Comparison of ENCODE assay signal across 1 cellular context in the genomic region with DNA sequence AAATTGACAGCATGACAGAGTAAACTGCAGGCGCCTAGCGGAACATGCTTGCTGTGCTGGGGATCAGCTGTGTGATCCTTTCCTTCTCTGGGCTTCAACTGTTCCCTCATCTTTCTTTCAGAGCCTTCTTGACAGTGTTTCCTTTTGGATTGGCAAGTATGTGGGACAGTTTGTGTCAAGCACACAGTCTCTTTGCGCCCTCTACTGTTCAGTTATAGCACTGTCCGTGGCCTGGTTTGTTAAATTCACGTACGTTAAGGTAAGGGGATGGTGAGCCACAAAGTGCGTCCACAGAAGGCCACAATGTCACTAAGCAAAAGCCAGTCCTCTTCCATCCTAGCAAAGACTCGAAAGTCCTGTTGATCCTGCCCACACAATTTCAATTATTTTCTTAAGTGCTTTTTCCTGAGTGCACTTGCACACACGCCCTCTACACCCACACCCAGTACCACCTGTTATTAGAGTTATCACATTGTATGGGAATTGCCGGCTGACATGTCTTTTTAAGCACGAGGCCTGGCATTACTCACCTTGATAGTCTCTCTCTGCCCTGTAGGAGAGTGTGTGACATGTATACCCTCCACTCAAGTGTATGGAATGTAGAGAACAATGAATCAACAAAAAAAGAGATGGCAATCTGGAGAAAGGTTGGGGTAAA.
TF ChIP-seq lines count a peak whose summit lies in the region.

No MANE protein-coding gene starts in this region.

TF ChIP-seq in HepG2, 621 proteins besides CTCF, POLR2A, EP300 and RAD21 (continued from another document and continues in another):
- TF ChIP-seq, protein P1, sequence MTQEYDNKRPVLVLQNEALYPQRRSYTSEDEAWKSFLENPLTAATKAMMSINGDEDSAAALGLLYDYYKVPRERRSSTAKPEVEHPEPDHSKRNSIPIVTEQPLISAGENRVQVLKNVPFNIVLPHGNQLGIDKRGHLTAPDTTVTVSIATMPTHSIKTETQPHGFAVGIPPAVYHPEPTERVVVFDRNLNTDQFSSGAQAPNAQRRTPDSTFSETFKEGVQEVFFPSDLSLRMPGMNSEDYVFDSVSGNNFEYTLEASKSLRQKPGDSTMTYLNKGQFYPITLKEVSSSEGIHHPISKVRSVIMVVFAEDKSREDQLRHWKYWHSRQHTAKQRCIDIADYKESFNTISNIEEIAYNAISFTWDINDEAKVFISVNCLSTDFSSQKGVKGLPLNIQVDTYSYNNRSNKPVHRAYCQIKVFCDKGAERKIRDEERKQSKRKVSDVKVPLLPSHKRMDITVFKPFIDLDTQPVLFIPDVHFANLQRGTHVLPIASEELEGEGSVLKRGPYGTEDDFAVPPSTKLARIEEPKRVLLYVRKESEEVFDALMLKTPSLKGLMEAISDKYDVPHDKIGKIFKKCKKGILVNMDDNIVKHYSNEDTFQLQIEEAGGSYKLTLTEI (CRISPR knock-in tag; conservative IDR thresholded peaks at IDR 0.05): no peak
- no peak for TF ChIP-seq ESRRA (CRISPR knock-in tag; IDR thresholded peaks at IDR 0.05; ENCODE audit: low read depth)
- TF ChIP-seq, protein P2, sequence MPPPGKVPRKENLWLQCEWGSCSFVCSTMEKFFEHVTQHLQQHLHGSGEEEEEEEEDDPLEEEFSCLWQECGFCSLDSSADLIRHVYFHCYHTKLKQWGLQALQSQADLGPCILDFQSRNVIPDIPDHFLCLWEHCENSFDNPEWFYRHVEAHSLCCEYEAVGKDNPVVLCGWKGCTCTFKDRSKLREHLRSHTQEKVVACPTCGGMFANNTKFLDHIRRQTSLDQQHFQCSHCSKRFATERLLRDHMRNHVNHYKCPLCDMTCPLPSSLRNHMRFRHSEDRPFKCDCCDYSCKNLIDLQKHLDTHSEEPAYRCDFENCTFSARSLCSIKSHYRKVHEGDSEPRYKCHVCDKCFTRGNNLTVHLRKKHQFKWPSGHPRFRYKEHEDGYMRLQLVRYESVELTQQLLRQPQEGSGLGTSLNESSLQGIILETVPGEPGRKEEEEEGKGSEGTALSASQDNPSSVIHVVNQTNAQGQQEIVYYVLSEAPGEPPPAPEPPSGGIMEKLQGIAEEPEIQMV (CRISPR knock-in tag; IDR thresholded peaks at IDR 0.05; ENCODE audit: low read depth): no peak
- no peak for TF ChIP-seq NFKB2 (CRISPR knock-in tag; IDR thresholded peaks at IDR 0.05; ENCODE audit: borderline replicate concordance)
- no peak for TF ChIP-seq SOX6 (IDR thresholded peaks at IDR 0.05)
- TF ChIP-seq SOX6 (CRISPR knock-in tag; IDR thresholded peaks at IDR 0.05): peak; percentile 34; the same call in 1 of the 2 replicates
- no peak for TF ChIP-seq FOXK2 (IDR thresholded peaks at IDR 0.05)
- TF ChIP-seq, protein P3, sequence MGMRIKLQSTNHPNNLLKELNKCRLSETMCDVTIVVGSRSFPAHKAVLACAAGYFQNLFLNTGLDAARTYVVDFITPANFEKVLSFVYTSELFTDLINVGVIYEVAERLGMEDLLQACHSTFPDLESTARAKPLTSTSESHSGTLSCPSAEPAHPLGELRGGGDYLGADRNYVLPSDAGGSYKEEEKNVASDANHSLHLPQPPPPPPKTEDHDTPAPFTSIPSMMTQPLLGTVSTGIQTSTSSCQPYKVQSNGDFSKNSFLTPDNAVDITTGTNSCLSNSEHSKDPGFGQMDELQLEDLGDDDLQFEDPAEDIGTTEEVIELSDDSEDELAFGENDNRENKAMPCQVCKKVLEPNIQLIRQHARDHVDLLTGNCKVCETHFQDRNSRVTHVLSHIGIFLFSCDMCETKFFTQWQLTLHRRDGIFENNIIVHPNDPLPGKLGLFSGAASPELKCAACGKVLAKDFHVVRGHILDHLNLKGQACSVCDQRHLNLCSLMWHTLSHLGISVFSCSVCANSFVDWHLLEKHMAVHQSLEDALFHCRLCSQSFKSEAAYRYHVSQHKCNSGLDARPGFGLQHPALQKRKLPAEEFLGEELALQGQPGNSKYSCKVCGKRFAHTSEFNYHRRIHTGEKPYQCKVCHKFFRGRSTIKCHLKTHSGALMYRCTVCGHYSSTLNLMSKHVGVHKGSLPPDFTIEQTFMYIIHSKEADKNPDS (CRISPR knock-in tag; IDR thresholded peaks at IDR 0.05): no peak
- TF ChIP-seq ZNF616 (CRISPR knock-in tag; IDR thresholded peaks at IDR 0.05; ENCODE audit: low read depth): no peak
- TF ChIP-seq ZNF780A (CRISPR knock-in tag; IDR thresholded peaks at IDR 0.05): no peak
- TF ChIP-seq, protein P4, sequence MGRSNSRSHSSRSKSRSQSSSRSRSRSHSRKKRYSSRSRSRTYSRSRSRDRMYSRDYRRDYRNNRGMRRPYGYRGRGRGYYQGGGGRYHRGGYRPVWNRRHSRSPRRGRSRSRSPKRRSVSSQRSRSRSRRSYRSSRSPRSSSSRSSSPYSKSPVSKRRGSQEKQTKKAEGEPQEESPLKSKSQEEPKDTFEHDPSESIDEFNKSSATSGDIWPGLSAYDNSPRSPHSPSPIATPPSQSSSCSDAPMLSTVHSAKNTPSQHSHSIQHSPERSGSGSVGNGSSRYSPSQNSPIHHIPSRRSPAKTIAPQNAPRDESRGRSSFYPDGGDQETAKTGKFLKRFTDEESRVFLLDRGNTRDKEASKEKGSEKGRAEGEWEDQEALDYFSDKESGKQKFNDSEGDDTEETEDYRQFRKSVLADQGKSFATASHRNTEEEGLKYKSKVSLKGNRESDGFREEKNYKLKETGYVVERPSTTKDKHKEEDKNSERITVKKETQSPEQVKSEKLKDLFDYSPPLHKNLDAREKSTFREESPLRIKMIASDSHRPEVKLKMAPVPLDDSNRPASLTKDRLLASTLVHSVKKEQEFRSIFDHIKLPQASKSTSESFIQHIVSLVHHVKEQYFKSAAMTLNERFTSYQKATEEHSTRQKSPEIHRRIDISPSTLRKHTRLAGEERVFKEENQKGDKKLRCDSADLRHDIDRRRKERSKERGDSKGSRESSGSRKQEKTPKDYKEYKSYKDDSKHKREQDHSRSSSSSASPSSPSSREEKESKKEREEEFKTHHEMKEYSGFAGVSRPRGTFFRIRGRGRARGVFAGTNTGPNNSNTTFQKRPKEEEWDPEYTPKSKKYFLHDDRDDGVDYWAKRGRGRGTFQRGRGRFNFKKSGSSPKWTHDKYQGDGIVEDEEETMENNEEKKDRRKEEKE (IDR thresholded peaks at IDR 0.05): no peak
- no peak for TF ChIP-seq ZNF564 (CRISPR knock-in tag; IDR thresholded peaks at IDR 0.05)
- no peak for TF ChIP-seq NFRKB (IDR thresholded peaks at IDR 0.05)
- no peak for TF ChIP-seq RBAK (CRISPR knock-in tag; IDR thresholded peaks at IDR 0.05)
- peak; percentile 90 for TF ChIP-seq SMC3 (IDR thresholded peaks at IDR 0.05; ENCODE audit: low read length)
- no peak for TF ChIP-seq MYC (CRISPR knock-in tag; IDR thresholded peaks at IDR 0.05; ENCODE audit: borderline replicate concordance)
- TF ChIP-seq, protein P5, sequence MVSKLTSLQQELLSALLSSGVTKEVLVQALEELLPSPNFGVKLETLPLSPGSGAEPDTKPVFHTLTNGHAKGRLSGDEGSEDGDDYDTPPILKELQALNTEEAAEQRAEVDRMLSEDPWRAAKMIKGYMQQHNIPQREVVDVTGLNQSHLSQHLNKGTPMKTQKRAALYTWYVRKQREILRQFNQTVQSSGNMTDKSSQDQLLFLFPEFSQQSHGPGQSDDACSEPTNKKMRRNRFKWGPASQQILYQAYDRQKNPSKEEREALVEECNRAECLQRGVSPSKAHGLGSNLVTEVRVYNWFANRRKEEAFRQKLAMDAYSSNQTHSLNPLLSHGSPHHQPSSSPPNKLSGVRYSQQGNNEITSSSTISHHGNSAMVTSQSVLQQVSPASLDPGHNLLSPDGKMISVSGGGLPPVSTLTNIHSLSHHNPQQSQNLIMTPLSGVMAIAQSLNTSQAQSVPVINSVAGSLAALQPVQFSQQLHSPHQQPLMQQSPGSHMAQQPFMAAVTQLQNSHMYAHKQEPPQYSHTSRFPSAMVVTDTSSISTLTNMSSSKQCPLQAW (CRISPR knock-in tag; IDR thresholded peaks at IDR 0.05): peak; percentile 55; the same call in 1 of the 2 replicates
- TF ChIP-seq ZNF615 (CRISPR knock-in tag; IDR thresholded peaks at IDR 0.05; ENCODE audit: borderline replicate concordance): no peak
- no peak for TF ChIP-seq ZNF75D (CRISPR knock-in tag; IDR thresholded peaks at IDR 0.05; ENCODE audit: borderline replicate concordance)
- TF ChIP-seq, protein P6, sequence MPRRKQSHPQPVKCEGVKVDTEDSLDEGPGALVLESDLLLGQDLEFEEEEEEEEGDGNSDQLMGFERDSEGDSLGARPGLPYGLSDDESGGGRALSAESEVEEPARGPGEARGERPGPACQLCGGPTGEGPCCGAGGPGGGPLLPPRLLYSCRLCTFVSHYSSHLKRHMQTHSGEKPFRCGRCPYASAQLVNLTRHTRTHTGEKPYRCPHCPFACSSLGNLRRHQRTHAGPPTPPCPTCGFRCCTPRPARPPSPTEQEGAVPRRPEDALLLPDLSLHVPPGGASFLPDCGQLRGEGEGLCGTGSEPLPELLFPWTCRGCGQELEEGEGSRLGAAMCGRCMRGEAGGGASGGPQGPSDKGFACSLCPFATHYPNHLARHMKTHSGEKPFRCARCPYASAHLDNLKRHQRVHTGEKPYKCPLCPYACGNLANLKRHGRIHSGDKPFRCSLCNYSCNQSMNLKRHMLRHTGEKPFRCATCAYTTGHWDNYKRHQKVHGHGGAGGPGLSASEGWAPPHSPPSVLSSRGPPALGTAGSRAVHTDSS (CRISPR knock-in tag; conservative IDR thresholded peaks at IDR 0.05): no peak
- TF ChIP-seq PCBP2 (optimal IDR thresholded peaks at IDR 0.05; ENCODE audit: low read depth, low read length, poor library complexity, severe bottlenecking): no peak
- TF ChIP-seq, protein P7, sequence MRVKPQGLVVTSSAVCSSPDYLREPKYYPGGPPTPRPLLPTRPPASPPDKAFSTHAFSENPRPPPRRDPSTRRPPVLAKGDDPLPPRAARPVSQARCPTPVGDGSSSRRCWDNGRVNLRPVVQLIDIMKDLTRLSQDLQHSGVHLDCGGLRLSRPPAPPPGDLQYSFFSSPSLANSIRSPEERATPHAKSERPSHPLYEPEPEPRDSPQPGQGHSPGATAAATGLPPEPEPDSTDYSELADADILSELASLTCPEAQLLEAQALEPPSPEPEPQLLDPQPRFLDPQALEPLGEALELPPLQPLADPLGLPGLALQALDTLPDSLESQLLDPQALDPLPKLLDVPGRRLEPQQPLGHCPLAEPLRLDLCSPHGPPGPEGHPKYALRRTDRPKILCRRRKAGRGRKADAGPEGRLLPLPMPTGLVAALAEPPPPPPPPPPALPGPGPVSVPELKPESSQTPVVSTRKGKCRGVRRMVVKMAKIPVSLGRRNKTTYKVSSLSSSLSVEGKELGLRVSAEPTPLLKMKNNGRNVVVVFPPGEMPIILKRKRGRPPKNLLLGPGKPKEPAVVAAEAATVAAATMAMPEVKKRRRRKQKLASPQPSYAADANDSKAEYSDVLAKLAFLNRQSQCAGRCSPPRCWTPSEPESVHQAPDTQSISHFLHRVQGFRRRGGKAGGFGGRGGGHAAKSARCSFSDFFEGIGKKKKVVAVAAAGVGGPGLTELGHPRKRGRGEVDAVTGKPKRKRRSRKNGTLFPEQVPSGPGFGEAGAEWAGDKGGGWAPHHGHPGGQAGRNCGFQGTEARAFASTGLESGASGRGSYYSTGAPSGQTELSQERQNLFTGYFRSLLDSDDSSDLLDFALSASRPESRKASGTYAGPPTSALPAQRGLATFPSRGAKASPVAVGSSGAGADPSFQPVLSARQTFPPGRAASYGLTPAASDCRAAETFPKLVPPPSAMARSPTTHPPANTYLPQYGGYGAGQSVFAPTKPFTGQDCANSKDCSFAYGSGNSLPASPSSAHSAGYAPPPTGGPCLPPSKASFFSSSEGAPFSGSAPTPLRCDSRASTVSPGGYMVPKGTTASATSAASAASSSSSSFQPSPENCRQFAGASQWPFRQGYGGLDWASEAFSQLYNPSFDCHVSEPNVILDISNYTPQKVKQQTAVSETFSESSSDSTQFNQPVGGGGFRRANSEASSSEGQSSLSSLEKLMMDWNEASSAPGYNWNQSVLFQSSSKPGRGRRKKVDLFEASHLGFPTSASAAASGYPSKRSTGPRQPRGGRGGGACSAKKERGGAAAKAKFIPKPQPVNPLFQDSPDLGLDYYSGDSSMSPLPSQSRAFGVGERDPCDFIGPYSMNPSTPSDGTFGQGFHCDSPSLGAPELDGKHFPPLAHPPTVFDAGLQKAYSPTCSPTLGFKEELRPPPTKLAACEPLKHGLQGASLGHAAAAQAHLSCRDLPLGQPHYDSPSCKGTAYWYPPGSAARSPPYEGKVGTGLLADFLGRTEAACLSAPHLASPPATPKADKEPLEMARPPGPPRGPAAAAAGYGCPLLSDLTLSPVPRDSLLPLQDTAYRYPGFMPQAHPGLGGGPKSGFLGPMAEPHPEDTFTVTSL (CRISPR knock-in tag; IDR thresholded peaks at IDR 0.05; ENCODE audit: borderline replicate concordance): no peak
- TF ChIP-seq TOPORS (CRISPR knock-in tag; IDR thresholded peaks at IDR 0.05): no peak
- no peak for TF ChIP-seq ZFP82 (CRISPR knock-in tag; IDR thresholded peaks at IDR 0.05; ENCODE audit: borderline replicate concordance)
- peak; percentile 97 for TF ChIP-seq STAG1 (CRISPR knock-in tag; IDR thresholded peaks at IDR 0.05)
- 0 out of 2 replicates have a peak, but pooled peaks have one; percentile 23 for TF ChIP-seq IRF2 (CRISPR knock-in tag; IDR thresholded peaks at IDR 0.05)
- TF ChIP-seq, protein P8, sequence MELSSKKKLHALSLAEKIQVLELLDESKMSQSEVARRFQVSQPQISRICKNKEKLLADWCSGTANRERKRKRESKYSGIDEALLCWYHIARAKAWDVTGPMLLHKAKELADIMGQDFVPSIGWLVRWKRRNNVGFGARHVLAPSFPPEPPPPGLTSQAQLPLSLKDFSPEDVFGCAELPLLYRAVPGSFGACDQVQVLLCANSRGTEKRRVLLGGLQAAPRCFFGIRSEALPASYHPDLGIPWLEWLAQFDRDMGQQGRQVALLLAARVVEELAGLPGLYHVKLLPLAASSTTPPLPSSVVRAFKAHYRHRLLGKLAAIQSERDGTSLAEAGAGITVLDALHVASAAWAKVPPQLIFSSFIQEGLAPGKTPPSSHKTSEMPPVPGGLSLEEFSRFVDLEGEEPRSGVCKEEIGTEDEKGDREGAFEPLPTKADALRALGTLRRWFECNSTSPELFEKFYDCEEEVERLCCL (CRISPR knock-in tag; IDR thresholded peaks at IDR 0.05; ENCODE audit: borderline replicate concordance): no peak
- TF ChIP-seq, protein P9, sequence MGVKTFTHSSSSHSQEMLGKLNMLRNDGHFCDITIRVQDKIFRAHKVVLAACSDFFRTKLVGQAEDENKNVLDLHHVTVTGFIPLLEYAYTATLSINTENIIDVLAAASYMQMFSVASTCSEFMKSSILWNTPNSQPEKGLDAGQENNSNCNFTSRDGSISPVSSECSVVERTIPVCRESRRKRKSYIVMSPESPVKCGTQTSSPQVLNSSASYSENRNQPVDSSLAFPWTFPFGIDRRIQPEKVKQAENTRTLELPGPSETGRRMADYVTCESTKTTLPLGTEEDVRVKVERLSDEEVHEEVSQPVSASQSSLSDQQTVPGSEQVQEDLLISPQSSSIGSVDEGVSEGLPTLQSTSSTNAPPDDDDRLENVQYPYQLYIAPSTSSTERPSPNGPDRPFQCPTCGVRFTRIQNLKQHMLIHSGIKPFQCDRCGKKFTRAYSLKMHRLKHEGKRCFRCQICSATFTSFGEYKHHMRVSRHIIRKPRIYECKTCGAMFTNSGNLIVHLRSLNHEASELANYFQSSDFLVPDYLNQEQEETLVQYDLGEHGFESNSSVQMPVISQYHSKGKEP (CRISPR knock-in tag; IDR thresholded peaks at IDR 0.05): no peak
- no peak for TF ChIP-seq ZNF33B (CRISPR knock-in tag; IDR thresholded peaks at IDR 0.05)
- TF ChIP-seq ZNF547 (CRISPR knock-in tag; IDR thresholded peaks at IDR 0.05): no peak
- no peak for TF ChIP-seq ZNF816 (CRISPR knock-in tag; IDR thresholded peaks at IDR 0.05; ENCODE audit: borderline replicate concordance)
- no peak for TF ChIP-seq ATM (IDR thresholded peaks at IDR 0.05; ENCODE audit: borderline replicate concordance)
- TF ChIP-seq KDM5A (IDR thresholded peaks at IDR 0.05; ENCODE audit: borderline replicate concordance, low read length): no peak
- no peak for TF ChIP-seq ZNF562 (CRISPR knock-in tag; IDR thresholded peaks at IDR 0.05; ENCODE audit: borderline replicate concordance)
- TF ChIP-seq PHB2 (IDR thresholded peaks at IDR 0.05; ENCODE audit: partially characterized antibody): no peak
